Comparison of ENCODE assay signal across 20 cellular contexts in genomic region chr18:56570971-56571370, GRCh38.
"Had no signal": no experiment of that assay in that cellular context is flagged by ENCODE, and none has a peak within 500 bp of the region (broad histone marks: within the 10 kb centered on the region; RNA-seq: fewer than 3 reads in every experiment).

No MANE protein-coding gene starts in this region.

- H3K36me3 Mint-ChIP-seq: immature natural killer cell; naive thymus-derived CD8-positive, alpha-beta T cell; stimulated activated effector memory CD8-positive, alpha-beta T cell treated with anti-CD3 and anti-CD28 coated beads, Interleukin-12 subunit alpha, Interleukin-12 subunit beta, amount 100 ng/mL, for 72 hours had no signal

- H3K36me3 ChIP-seq: esophagus squamous epithelium, gastroesophageal sphincter, neutrophil, right atrium auricular region, tibial artery, upper lobe of left lung, uterus had no signal

- H3K9me3 Mint-ChIP-seq: immature natural killer cell; naive thymus-derived CD8-positive, alpha-beta T cell; stimulated activated effector memory CD8-positive, alpha-beta T cell treated with anti-CD3 and anti-CD28 coated beads, Interleukin-12 subunit alpha, Interleukin-12 subunit beta, amount 100 ng/mL, for 72 hours; stimulated activated naive CD8-positive, alpha-beta T cell treated with anti-CD3 and anti-CD28 coated beads, Interleukin-15, Interleukin-2, amounts not matched to agents 100 ng/mL and 50 ng/mL, for 24 hours had no signal

- H3K4me3 ChIP-seq: esophagus squamous epithelium, gastroesophageal sphincter, right atrium auricular region, smooth muscle cell, tibial artery, upper lobe of left lung, uterus had no signal

- ATAC-seq: gastroesophageal sphincter; left ventricle myocardium superior; naive thymus-derived CD8-positive, alpha-beta T cell; stimulated activated effector memory CD8-positive, alpha-beta T cell treated with anti-CD3 and anti-CD28 coated beads, Interleukin-12 subunit alpha, Interleukin-12 subunit beta, amount 100 ng/mL, for 72 hours had no signal

- H3K27ac Mint-ChIP-seq: naive thymus-derived CD8-positive, alpha-beta T cell; stimulated activated effector memory CD8-positive, alpha-beta T cell treated with anti-CD3 and anti-CD28 coated beads, Interleukin-12 subunit alpha, Interleukin-12 subunit beta, amount 100 ng/mL, for 72 hours; stimulated activated naive CD8-positive, alpha-beta T cell treated with anti-CD3 and anti-CD28 coated beads, Interleukin-15, Interleukin-2, amounts not matched to agents 100 ng/mL and 50 ng/mL, for 24 hours had no signal

- H3K4me1 ChIP-seq: tibial artery, uterus had no signal

- H3K9me3 ChIP-seq: esophagus squamous epithelium, gastroesophageal sphincter, neutrophil, right atrium auricular region, tibial artery, upper lobe of left lung, uterus had no signal

- H3K4me1 Mint-ChIP-seq: stimulated activated effector memory CD8-positive, alpha-beta T cell treated with anti-CD3 and anti-CD28 coated beads, Interleukin-12 subunit alpha, Interleukin-12 subunit beta, amount 100 ng/mL, for 72 hours had no signal

- H3K4me3 Mint-ChIP-seq: naive thymus-derived CD8-positive, alpha-beta T cell; stimulated activated effector memory CD8-positive, alpha-beta T cell treated with anti-CD3 and anti-CD28 coated beads, Interleukin-12 subunit alpha, Interleukin-12 subunit beta, amount 100 ng/mL, for 72 hours; stimulated activated naive CD8-positive, alpha-beta T cell treated with anti-CD3 and anti-CD28 coated beads, Interleukin-15, Interleukin-2, amounts not matched to agents 100 ng/mL and 50 ng/mL, for 24 hours had no signal

- H3K27ac ChIP-seq: esophagus squamous epithelium, gastroesophageal sphincter, neutrophil, right atrium auricular region, tibial artery, upper lobe of left lung, uterus had no signal

- H3K27me3 ChIP-seq: esophagus squamous epithelium, gastroesophageal sphincter, neutrophil, right atrium auricular region, tibial artery, upper lobe of left lung, uterus had no signal

- DNase-seq: dermis blood vessel endothelial cell; esophagus squamous epithelium; foreskin fibroblast; glutamatergic neuron; immature natural killer cell; left ventricle myocardium superior; mesendoderm; naive thymus-derived CD8-positive, alpha-beta T cell; posterior cingulate gyrus; stimulated activated CD4-positive, alpha-beta T cell treated with anti-CD3 and anti-CD28 coated beads, Interleukin-4, amount 100 ng/mL, for 1 hour; stimulated activated CD8-positive, alpha-beta memory T cell treated with anti-CD3 and anti-CD28 coated beads, Interleukin-4, amount 100 ng/mL, for 48 hours; tibial artery; upper lobe of left lung; uterus had no signal
